Comparison of ENCODE assay signal across 16 cellular contexts in the genomic region with DNA sequence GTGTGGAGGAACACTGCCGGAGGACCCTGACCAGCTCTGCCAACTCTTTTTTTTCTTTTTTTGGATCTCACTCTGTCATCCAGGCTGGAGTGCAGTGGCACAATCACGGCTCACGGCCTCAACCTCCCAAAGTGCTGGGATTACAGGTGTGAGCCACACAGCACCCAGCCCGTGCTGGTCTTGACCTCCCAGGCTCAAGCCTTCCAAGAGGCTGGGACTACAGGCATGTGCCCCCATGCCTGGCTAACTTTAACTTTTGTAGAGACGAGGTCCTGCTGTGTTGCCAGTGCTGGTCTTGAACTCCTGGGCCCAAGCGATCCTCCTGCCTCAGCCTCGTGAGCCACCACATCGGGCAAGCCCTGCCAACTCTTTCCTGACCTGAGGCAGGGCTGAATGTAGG. TPM values are rescaled to one million over a fixed set of nuclear protein-coding genes. Genes with fewer than 3 reads are reported as not detected.
DNase-seq lines count a peak whose midpoint lies in the region; TF ChIP-seq lines count a peak whose summit lies in the region.
"Had no signal": no experiment of that assay in that cellular context is flagged by ENCODE, and none has a peak within 500 bp of the region (broad histone marks: within the 10 kb centered on the region; RNA-seq: fewer than 3 reads in every experiment).

No MANE protein-coding gene starts in this region.

- H3K27ac ChIP-seq in Karpas-422 (ENCODE audit: low read length) (peak overlapping the region; percentile 98), duodenal mucosa (ENCODE audit: low read depth, low read length) (no peak overlapping the region), suprapubic skin (peak overlapping the region; percentile 31)

- peaks cover 56% of the 10 kb centered on the region for H3K4me1 Mint-ChIP-seq in activated naive CD8-positive, alpha-beta T cell (ENCODE audit: low read depth)
- peaks cover 52% of the 10 kb centered on the region for H3K4me1 Mint-ChIP-seq in activated naive CD8-positive, alpha-beta T cell treated with anti-CD3 and anti-CD28 coated beads for 36 hours

- TF ChIP-seq EP300 in suprapubic skin (IDR thresholded peaks at IDR 0.05) = no peak

- no peaks in the 10 kb centered on the region for H3K9me3 Mint-ChIP-seq in activated naive CD8-positive, alpha-beta T cell (ENCODE audit: low read depth)
- H3K9me3 Mint-ChIP-seq in activated naive CD8-positive, alpha-beta T cell treated with anti-CD3 and anti-CD28 coated beads for 36 hours = no peaks in the 10 kb centered on the region

- DNase-seq in activated naive CD8-positive, alpha-beta T cell treated with anti-CD3 and anti-CD28 coated beads for 36 hours = no peak
- DNase-seq in Karpas-422 (peak; percentile 57), suprapubic skin (ENCODE audit: low spot score in 2 of 2) (no peak), CD1c-positive myeloid dendritic cell (ENCODE audit: extremely low spot score) (no peak), AG08395 (ENCODE audit: low spot score) (no peak), EL (no peak)
- DNase-seq: activated T-cell treated with anti-CD3 and anti-CD28 coated beads for 4 hours; amniotic stem cell; DMS79; NCI-H1048; NCI-H2171; NK-92 treated with Interleukin-12 subunit alpha and Interleukin-12 subunit beta, amount 100 ng/mL, for 24 hours; occipital lobe had no signal

- H3K36me3 ChIP-seq in Karpas-422 (ENCODE audit: insufficient read depth, low read length) (no peaks in the 10 kb centered on the region; the same call in 1 of the 2 replicates), duodenal mucosa (ENCODE audit: control insufficient read depth in 1 of 2, insufficient read depth in 2 of 2, low read length in 2 of 2) (no peaks in the 10 kb centered on the region), suprapubic skin (no peaks in the 10 kb centered on the region)

- peak overlapping the region; percentile 73 for H3K4me3 ChIP-seq in Karpas-422 (ENCODE audit: low read length)
- H3K4me3 ChIP-seq in duodenal mucosa (ENCODE audit: low read depth in 1 of 2, low read length in 2 of 2) = peak overlapping the region; percentile 78 to 94
- no peak overlapping the region for H3K4me3 ChIP-seq in suprapubic skin
- H3K4me3 ChIP-seq: skin epidermis had no signal

- H3K9me2 ChIP-seq in Karpas-422 (replicated peaks; ENCODE audit: insufficient read depth, low read length) = no peaks in the 10 kb centered on the region

- H3K36me3 Mint-ChIP-seq in activated naive CD8-positive, alpha-beta T cell = peaks cover 9% of the 10 kb centered on the region
- H3K36me3 Mint-ChIP-seq in activated naive CD8-positive, alpha-beta T cell treated with anti-CD3 and anti-CD28 coated beads for 36 hours = peaks cover 24% of the 10 kb centered on the region

- H3K27me3 ChIP-seq in Karpas-422 (ENCODE audit: low read length) = no peaks in the 10 kb centered on the region
- H3K27me3 ChIP-seq in duodenal mucosa (ENCODE audit: control insufficient read depth in 1 of 2, insufficient read depth in 2 of 2, low read length in 2 of 2) = no peaks in the 10 kb centered on the region
- H3K27me3 ChIP-seq in suprapubic skin = no peaks in the 10 kb centered on the region

- peaks cover 90% of the 10 kb centered on the region for H3K4me1 ChIP-seq in Karpas-422 (ENCODE audit: low read length)
- peaks cover 5 to 17% of the 10 kb centered on the region in 2 donors for H3K4me1 ChIP-seq in duodenal mucosa (ENCODE audit: control insufficient read depth in 1 of 2, insufficient read depth in 2 of 2, low read length in 2 of 2)
- peaks cover 7% of the 10 kb centered on the region for H3K4me1 ChIP-seq in suprapubic skin

- peak overlapping the region; percentile 62 for H3K4me3 Mint-ChIP-seq in activated naive CD8-positive, alpha-beta T cell
- H3K4me3 Mint-ChIP-seq in activated naive CD8-positive, alpha-beta T cell treated with anti-CD3 and anti-CD28 coated beads for 36 hours = no peak overlapping the region

- no peak for TF ChIP-seq POLR2A in suprapubic skin (IDR thresholded peaks at IDR 0.05)

- peaks cover 49% of the 10 kb centered on the region for H3K79me2 ChIP-seq in Karpas-422 (ENCODE audit: low read length)

- no peak overlapping the region for H3K27ac Mint-ChIP-seq in activated naive CD8-positive, alpha-beta T cell
- H3K27ac Mint-ChIP-seq in activated naive CD8-positive, alpha-beta T cell treated with anti-CD3 and anti-CD28 coated beads for 36 hours = no peak overlapping the region

- no peak for TF ChIP-seq CTCF in suprapubic skin (IDR thresholded peaks at IDR 0.05)

- WGBS in suprapubic skin = 78% methylated on average over 8 of the region's 8 CpGs

- no peaks in the 10 kb centered on the region for H3K27me3 Mint-ChIP-seq in activated naive CD8-positive, alpha-beta T cell
- no peaks in the 10 kb centered on the region for H3K27me3 Mint-ChIP-seq in activated naive CD8-positive, alpha-beta T cell treated with anti-CD3 and anti-CD28 coated beads for 36 hours

- H3K9ac ChIP-seq in Karpas-422 (ENCODE audit: low read length) (peak overlapping the region; percentile 73), duodenal mucosa (ENCODE audit: low read depth in 1 of 2, low read length in 2 of 2) (peak overlapping the region; percentile 52 to 53)

- H3K4me2 ChIP-seq in Karpas-422 (ENCODE audit: low read depth, low read length, poor library complexity, severe bottlenecking) = peak overlapping the region; percentile 89

- no peaks in the 10 kb centered on the region for H3K9me3 ChIP-seq in Karpas-422 (ENCODE audit: low read length)
- no peaks in the 10 kb centered on the region for H3K9me3 ChIP-seq in duodenal mucosa (ENCODE audit: control insufficient read depth in 1 of 2, low read length in 2 of 2)
- H3K9me3 ChIP-seq in suprapubic skin = no peaks in the 10 kb centered on the region

- H4K20me1 ChIP-seq in Karpas-422 (ENCODE audit: insufficient read depth, low read depth, low read length) = no peaks in the 10 kb centered on the region

- no peak overlapping the region for H2AFZ ChIP-seq in Karpas-422 (ENCODE audit: low read length)

RNA-seq across cellular contexts. Expression of a gene that starts 11.2 kb away (rescaled TPM):
- total RNA-seq in activated naive CD8-positive, alpha-beta T cell treated with anti-CD3 and anti-CD28 coated beads for 36 hours = 1 to 10 TPM; 4.1 to 4.3 TPM
- total RNA-seq in Karpas-422 (2014; rRNA removed; shearing (Covaris generic); ENCODE audit: low replicate concordance) = 15.1 and 21.3 TPM in 2 replicates
- total RNA-seq in suprapubic skin = 10 to 100 TPM in 3 of 4 donors, 1 to 10 TPM in 1; 8.0 to 37.4 (median 14.4) TPM
